ENCODE assay signal across 1 cellular context in the genomic region with DNA sequence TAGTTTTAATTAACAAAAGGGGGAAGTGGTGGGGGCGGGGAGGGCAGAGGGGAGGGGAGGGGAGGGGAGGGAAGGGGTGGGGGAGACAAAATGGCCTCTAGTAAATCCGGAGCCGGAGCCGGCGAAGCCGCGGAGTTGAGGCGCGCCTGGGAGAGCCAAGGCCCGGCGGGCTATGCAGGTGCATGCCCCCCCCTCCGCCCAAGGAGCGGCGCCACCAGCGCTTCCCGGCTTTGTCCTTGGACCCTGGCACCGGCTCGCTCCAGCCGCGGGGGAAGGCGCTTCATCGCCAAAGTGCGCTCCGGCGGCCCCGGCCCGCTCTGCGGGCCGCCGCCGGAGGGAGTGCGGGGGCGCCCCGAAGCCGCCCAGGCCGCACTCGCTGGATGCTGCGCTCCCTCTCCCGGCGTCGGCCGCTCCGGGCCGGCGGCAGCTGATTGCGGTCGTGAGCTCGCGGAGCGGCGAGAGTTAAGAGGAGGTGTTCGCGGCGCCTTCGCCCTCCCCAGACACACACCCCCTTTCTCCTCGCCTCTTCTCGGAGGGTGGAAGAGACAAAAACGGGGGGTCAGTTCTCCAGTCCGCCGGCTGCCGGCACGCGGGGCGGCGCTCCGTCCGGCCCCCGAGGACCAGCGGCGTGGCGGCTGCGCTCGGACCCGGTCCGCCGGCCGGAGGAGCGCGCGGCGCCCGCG.
TF ChIP-seq lines count a peak whose summit lies in the region.

A gene with protein sequence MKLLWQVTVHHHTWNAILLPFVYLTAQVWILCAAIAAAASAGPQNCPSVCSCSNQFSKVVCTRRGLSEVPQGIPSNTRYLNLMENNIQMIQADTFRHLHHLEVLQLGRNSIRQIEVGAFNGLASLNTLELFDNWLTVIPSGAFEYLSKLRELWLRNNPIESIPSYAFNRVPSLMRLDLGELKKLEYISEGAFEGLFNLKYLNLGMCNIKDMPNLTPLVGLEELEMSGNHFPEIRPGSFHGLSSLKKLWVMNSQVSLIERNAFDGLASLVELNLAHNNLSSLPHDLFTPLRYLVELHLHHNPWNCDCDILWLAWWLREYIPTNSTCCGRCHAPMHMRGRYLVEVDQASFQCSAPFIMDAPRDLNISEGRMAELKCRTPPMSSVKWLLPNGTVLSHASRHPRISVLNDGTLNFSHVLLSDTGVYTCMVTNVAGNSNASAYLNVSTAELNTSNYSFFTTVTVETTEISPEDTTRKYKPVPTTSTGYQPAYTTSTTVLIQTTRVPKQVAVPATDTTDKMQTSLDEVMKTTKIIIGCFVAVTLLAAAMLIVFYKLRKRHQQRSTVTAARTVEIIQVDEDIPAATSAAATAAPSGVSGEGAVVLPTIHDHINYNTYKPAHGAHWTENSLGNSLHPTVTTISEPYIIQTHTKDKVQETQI (minus strand): TSS at position 439 of the 683 bp plus-strand sequence. CDS start 797 bp downstream, outside the sequence.

TF ChIP-seq in H1, 55 proteins besides CTCF, POLR2A, EP300 and RAD21:
- peak; percentile 41 for TF ChIP-seq KDM4A (IDR thresholded peaks at IDR 0.05; ENCODE audit: low read depth, low read length, severe bottlenecking)
- TF ChIP-seq YY1 (IDR thresholded peaks at IDR 0.05; ENCODE audit: low read depth, low read length), result peak; percentile 77
- TF ChIP-seq RBBP5 (IDR thresholded peaks at IDR 0.05; ENCODE audit: borderline replicate concordance, low read depth, low read length), result peak; percentile 72; the same call in 1 of the 2 replicates
- TF ChIP-seq TAF1 (IDR thresholded peaks at IDR 0.05; ENCODE audit: low read depth, low read length), result peak; percentile 60
- 0 out of 2 replicates have a peak, but pooled peaks have one; percentile 20 for TF ChIP-seq TCF12 (IDR thresholded peaks at IDR 0.05; ENCODE audit: low read depth, low read length)
- TF ChIP-seq, protein P1, sequence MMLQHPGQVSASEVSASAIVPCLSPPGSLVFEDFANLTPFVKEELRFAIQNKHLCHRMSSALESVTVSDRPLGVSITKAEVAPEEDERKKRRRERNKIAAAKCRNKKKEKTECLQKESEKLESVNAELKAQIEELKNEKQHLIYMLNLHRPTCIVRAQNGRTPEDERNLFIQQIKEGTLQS (IDR thresholded peaks at IDR 0.05; ENCODE audit: insufficient read depth, low read depth, low read length), result no peak
- TF ChIP-seq EGR1 (IDR thresholded peaks at IDR 0.05; ENCODE audit: borderline replicate concordance, low read depth, low read length), result peak; percentile 79; the same call in 1 of the 2 replicates
- no peak for TF ChIP-seq TAF7 (optimal IDR thresholded peaks at IDR 0.05; ENCODE audit: borderline replicate concordance, low read depth, low read length)
- 0 out of 4 replicates have a peak, but pooled peaks of 1 of the 2 experiments have one; percentile 20 for TF ChIP-seq SIN3A (conservative IDR thresholded peaks at IDR 0.05 in 1 of 2, IDR thresholded peaks at IDR 0.05 in 1 of 2; ENCODE audit: low read depth in 1 of 2, low read length in 2 of 2)
- peak; percentile 51; the same call in 1 of the 2 replicates for TF ChIP-seq PHF8 (conservative IDR thresholded peaks at IDR 0.05; ENCODE audit: low read depth, low read length)
- TF ChIP-seq ASH2L (IDR thresholded peaks at IDR 0.05; ENCODE audit: low read length), result peak; percentile 18
